8 cellular contexts compared by ENCODE assay signal in genomic region chr10:102230264-102230860, GRCh38. TPM values are rescaled to one million over a fixed set of nuclear protein-coding genes. Genes with fewer than 3 reads are reported as not detected.
DNase-seq lines count a peak whose midpoint lies in the region; ATAC-seq and TF ChIP-seq lines count a peak whose summit lies in the region.

No MANE protein-coding gene starts in this region.

- no peaks in the 10 kb centered on the region for H3K36me3 ChIP-seq in osteoblast (ENCODE audit: insufficient read depth, low read length)

- H3K79me2 ChIP-seq in osteoblast (ENCODE audit: insufficient read depth, low read length) = no peaks in the 10 kb centered on the region

- CTCF ChIA-PET in GM10248 (lab: Yijun Ruan, JAX) = interaction anchor here (0.6 to 19.9 kb wide), 74 partner anchors 9 to 406 kb away, joined by 3 to 566 read pairs (median 7); partner anchors contain the start of genes C10orf95, CUEDC2, FBXL15 and GBF1

- H3K9me3 ChIP-seq in osteoblast (ENCODE audit: low read depth, low read length) = no peaks in the 10 kb centered on the region

- H3K4me1 ChIP-seq in osteoblast (ENCODE audit: insufficient read depth, low read length) = peaks cover 27% of the 10 kb centered on the region

- H3K4me2 ChIP-seq in osteoblast (ENCODE audit: insufficient read depth, low read length) = peak overlapping the region; percentile 78

- H3K27ac ChIP-seq in osteoblast (ENCODE audit: low read depth, low read length) = peak overlapping the region; percentile 29

- H3K27me3 ChIP-seq in osteoblast (ENCODE audit: insufficient read depth, low read length) = no peaks in the 10 kb centered on the region

- DNase-seq in GM10248 (ENCODE audit: extremely low spot score) = peak; percentile 42
- DNase-seq in NCI-H2107 treated with DMSO at 0.1 percent for 48 hours (lab: John Stamatoyannopoulos, UW; ENCODE audit: unreplicated experiment) = peak; percentile 18
- DNase-seq in activated CD8-positive, alpha-beta memory T cell treated with anti-CD3 and anti-CD28 coated beads, Interleukin-2, amount 50 U/mL, for 4 hours = peak; percentile 41
- DNase-seq in fibroblast of the conjunctiva (ENCODE audit: low read depth) = peak; percentile 55
- DNase-seq in osteoblast (ENCODE audit: insufficient read length, low spot score, missing footprints) = peak; percentile 92
- no peak for DNase-seq in KG1 (lab: John Stamatoyannopoulos, UW)
- DNase-seq in hypothalamus (lab: John Stamatoyannopoulos, UW) = no peak

- TF ChIP-seq CTCF in GM10248 (IDR thresholded peaks at IDR 0.05; ENCODE audit: control extremely low read depth, extremely low read depth, low read depth, missing control alignments) = no peak
- no peak for TF ChIP-seq CTCF in osteoblast (IDR thresholded peaks at IDR 0.05; ENCODE audit: extremely low read depth, low read depth, low read length)

- no peak for ATAC-seq in GM21529 (IDR thresholded peaks at IDR 0.05; ENCODE audit: unreplicated experiment)

- no peaks in the 10 kb centered on the region for H4K20me1 ChIP-seq in osteoblast (ENCODE audit: insufficient read depth, low read length)

- POLR2A ChIA-PET in GM10248 (lab: Yijun Ruan, JAX) = interaction anchor here (0.5 to 0.7 kb wide), 2 partner anchors 120 to 122 kb away, joined by 3 to 5 read pairs; no protein-coding TSS in a partner anchor

- H2AFZ ChIP-seq in osteoblast (ENCODE audit: low read length) = peak overlapping the region; percentile 64

- peak overlapping the region; percentile 59 for H3K4me3 ChIP-seq in osteoblast (ENCODE audit: insufficient read depth, low read length)

RNA-seq across cellular contexts. Expression of gene ELOVL3, which starts 4.3 kb away (rescaled TPM):
- total RNA-seq in osteoblast = 2.2 and 2.7 TPM in 2 replicates

RNA-seq across cellular contexts. Expression of gene PITX3, which starts 10.9 kb away (rescaled TPM):
- under 0.01 TPM in 1 of 2 replicates, not detected in the other for total RNA-seq in osteoblast

RNA-seq across cellular contexts. Expression of gene GBF1, which starts 15.0 kb away (rescaled TPM):
- total RNA-seq in osteoblast = 37.4 and 38.0 TPM in 2 replicates

Comparison
In these comparisons a context has a peak if more than half of its experiments do, and no peak if none do; other contexts are left out.
1. DNase-seq: peak in GM10248 (single experiment), NCI-H2107 treated with DMSO at 0.1 percent for 48 hours (single experiment), activated CD8-positive, alpha-beta memory T cell treated with anti-CD3 and anti-CD28 coated beads, Interleukin-2, amount 50 U/mL, for 4 hours (single experiment), fibroblast of the conjunctiva (single experiment) and osteoblast (single experiment); none in KG1 (single experiment) and hypothalamus (0 of 51).